Comparison of ENCODE assay signal across 15 cellular contexts in genomic region chr22:46038516-46039430, GRCh38.
DNase-seq lines count a peak whose midpoint lies in the region; ATAC-seq and TF ChIP-seq lines count a peak whose summit lies in the region.
"Had no signal": no experiment of that assay in that cellular context is flagged by ENCODE, and none has a peak within 500 bp of the region (broad histone marks: within the 10 kb centered on the region; RNA-seq: fewer than 3 reads in every experiment).

No MANE protein-coding gene starts in this region.

- H3K36me3 ChIP-seq in Karpas-422 (ENCODE audit: insufficient read depth, low read length) = no peaks in the 10 kb centered on the region
- H3K36me3 ChIP-seq: WERI-Rb-1 had no signal

- H3K9me3 ChIP-seq in Karpas-422 (ENCODE audit: low read length) = no peaks in the 10 kb centered on the region

- ATAC-seq in omental fat pad (ENCODE audit: low FRiP score) = no peak
- no peak for ATAC-seq in GM19395 (IDR thresholded peaks at IDR 0.05; ENCODE audit: unreplicated experiment)
- no peak for ATAC-seq in HG02981 (IDR thresholded peaks at IDR 0.05; ENCODE audit: unreplicated experiment)
- ATAC-seq: activated T-cell treated with anti-CD3 and anti-CD28 coated beads, Interleukin-2, amount 50 U/mL, for 4 hours; naive thymus-derived CD8-positive, alpha-beta T cell; stimulated activated effector memory CD8-positive, alpha-beta T cell treated with anti-CD3 and anti-CD28 coated beads, Interleukin-12 subunit alpha, Interleukin-12 subunit beta, amount 100 ng/mL, for 72 hours had no signal

- H4K20me1 ChIP-seq in Karpas-422 (ENCODE audit: insufficient read depth, low read depth, low read length) = no peaks in the 10 kb centered on the region

- no peak for TF ChIP-seq CTCF in 22Rv1 (IDR thresholded peaks at IDR 0.05)
- no peak for TF ChIP-seq CTCF in omental fat pad (IDR thresholded peaks at IDR 0.05)

- no peak overlapping the region for H3K9ac ChIP-seq in Karpas-422 (ENCODE audit: low read length)

- 0 out of 2 replicates have a peak, but pooled peaks cover 3% of the 10 kb centered on the region for H3K79me2 ChIP-seq in Karpas-422 (ENCODE audit: low read length)

- H3K4me3 ChIP-seq in Karpas-422 (ENCODE audit: low read length) = no peak overlapping the region

- H3K27me3 ChIP-seq in Karpas-422 (ENCODE audit: low read length) = no peaks in the 10 kb centered on the region

- H3K4me2 ChIP-seq in Karpas-422 (ENCODE audit: low read depth, low read length, poor library complexity, severe bottlenecking) = no peak overlapping the region

- DNase-seq in GF-D8 (lab: John Stamatoyannopoulos, UW) = peak; percentile 31
- DNase-seq in omental fat pad (ENCODE audit: low spot score) = peak; percentile 16
- no peak for DNase-seq in NCI-H526 (lab: John Stamatoyannopoulos, UW)
- DNase-seq in Karpas-422 = no peak
- DNase-seq: activated T-cell treated with anti-CD3 and anti-CD28 coated beads, Interleukin-2, amount 50 U/mL, for 4 hours; central memory CD4-positive, alpha-beta T cell; naive thymus-derived CD8-positive, alpha-beta T cell; NCI-H1092 treated with DMSO at 0.1 percent for 48 hours; NCI-H774; WERI-Rb-1 had no signal

- H3K27ac ChIP-seq in 22Rv1 (peak overlapping the region; percentile 100), cingulate gyrus (ENCODE audit: low read depth, low read length) (peak overlapping the region; percentile 67), Karpas-422 (ENCODE audit: low read length) (no peak overlapping the region)
- H3K27ac ChIP-seq: WERI-Rb-1 had no signal

- no peaks in the 10 kb centered on the region for H3K9me2 ChIP-seq in Karpas-422 (replicated peaks; ENCODE audit: insufficient read depth, low read length)

- H3K4me1 ChIP-seq in Karpas-422 (ENCODE audit: low read length) = peaks cover 29% of the 10 kb centered on the region

- no peak overlapping the region for H2AFZ ChIP-seq in Karpas-422 (ENCODE audit: low read length)

Comparison
In these comparisons a context has a peak if more than half of its experiments do, and no peak if none do; other contexts are left out.
1. DNase-seq: peak in GF-D8 (single experiment) and omental fat pad (single experiment); none in NCI-H526 (0 of 2) and Karpas-422 (single experiment).